Comparison of ENCODE assay signal across 26 cellular contexts in genomic region chr10:47335906-47336305, GRCh38. TPM values are rescaled to one million over a fixed set of nuclear protein-coding genes. Genes with fewer than 3 reads are reported as not detected.
DNase-seq lines count a peak whose midpoint lies in the region; ATAC-seq, FAIRE-seq and TF ChIP-seq lines count a peak whose summit lies in the region.
"Had no signal": no experiment of that assay in that cellular context is flagged by ENCODE, and none has a peak within 500 bp of the region (broad histone marks: within the 10 kb centered on the region; RNA-seq: fewer than 3 reads in every experiment).

No MANE protein-coding gene starts in this region.

- no peak for TF ChIP-seq POLR2A in HepG2 (IDR thresholded peaks at IDR 0.05; ENCODE audit: insufficient read depth in 1 of 2, low read depth in 2 of 2, low read length in 2 of 2)

- no peak for ATAC-seq in HepG2

- peaks cover 0 to 29% of the 10 kb centered on the region in 2 donors for H3K27me3 Mint-ChIP-seq in CD8-positive, alpha-beta memory T cell
- peaks cover 34% of the 10 kb centered on the region for H3K27me3 Mint-ChIP-seq in chondrocyte (ENCODE audit: low read depth)

- H3K9me3 ChIP-seq in CD8-positive, alpha-beta memory T cell (ENCODE audit: low read length) = no peaks in the 10 kb centered on the region
- H3K9me3 ChIP-seq in osteoblast (ENCODE audit: low read depth, low read length) (no peaks in the 10 kb centered on the region), HepG2 (ENCODE audit: low read length) (no peaks in the 10 kb centered on the region)
- H3K9me3 ChIP-seq: BLaER1, SK-N-SH had no signal

- H2AFZ ChIP-seq in osteoblast (ENCODE audit: low read length) (no peak overlapping the region), HepG2 (ENCODE audit: low read length) (no peak overlapping the region)

- TF ChIP-seq CTCF in chondrocyte (IDR thresholded peaks at IDR 0.05) = no peak
- no peak for TF ChIP-seq CTCF in osteoblast (IDR thresholded peaks at IDR 0.05; ENCODE audit: extremely low read depth, low read depth, low read length)
- no peak for TF ChIP-seq CTCF in HepG2 (CRISPR knock-in tag; IDR thresholded peaks at IDR 0.05)

- H3K79me2 ChIP-seq in osteoblast (ENCODE audit: insufficient read depth, low read length) = no peaks in the 10 kb centered on the region
- no peaks in the 10 kb centered on the region for H3K79me2 ChIP-seq in HepG2 (ENCODE audit: insufficient read depth, low read length)

- no peak for TF ChIP-seq RAD21 in HepG2 (CRISPR knock-in tag; IDR thresholded peaks at IDR 0.05)

- H3K9ac ChIP-seq in HepG2 (ENCODE audit: insufficient read depth, low read depth, low read length) = no peak overlapping the region
- H3K9ac ChIP-seq: BLaER1, SK-N-SH had no signal

- no peaks in the 10 kb centered on the region for H3K9me3 Mint-ChIP-seq in CD8-positive, alpha-beta memory T cell
- no peaks in the 10 kb centered on the region for H3K9me3 Mint-ChIP-seq in chondrocyte (ENCODE audit: low read depth)
- H3K9me3 Mint-ChIP-seq: CD4-positive, CD25-positive, alpha-beta regulatory T cell had no signal

- no peak for FAIRE-seq in HepG2 (lab: Jason Lieb, UNC)
- FAIRE-seq: D721Med, GM19239, RCC 7860 had no signal

- H3K4me1 ChIP-seq in CD8-positive, alpha-beta memory T cell (ENCODE audit: insufficient read depth, low read length) = no peaks in the 10 kb centered on the region
- H3K4me1 ChIP-seq in osteoblast (ENCODE audit: insufficient read depth, low read length) = no peaks in the 10 kb centered on the region
- no peaks in the 10 kb centered on the region for H3K4me1 ChIP-seq in HepG2 (ENCODE audit: insufficient read depth, low read length)

- H3K4me3 Mint-ChIP-seq in CD8-positive, alpha-beta memory T cell = no peak overlapping the region
- no peak overlapping the region for H3K4me3 Mint-ChIP-seq in chondrocyte (ENCODE audit: unreplicated experiment)
- H3K4me3 Mint-ChIP-seq: CD4-positive, CD25-positive, alpha-beta regulatory T cell had no signal

- 8% methylated on average over 2 of the region's 5 CpGs for WGBS in HepG2 (ENCODE audit: low lambda C conversion rate)

- intact Hi-C loops in HepG2 (cut with micrococcal nuclease; ENCODE audit: unreplicated experiment) = loop anchor here (2.0 kb wide), 1 partner anchor 19 kb away; no protein-coding TSS in a partner anchor

- DNase-seq in CD8-positive, alpha-beta memory T cell = no peak
- DNase-seq in chondrocyte (ENCODE audit: low spot score) (peak; percentile 42), osteoblast (ENCODE audit: insufficient read length, low spot score, missing footprints) (peak; percentile 41), NCI-H345 treated with DMSO at 0.1 percent for 48 hours (lab: John Stamatoyannopoulos, UW; ENCODE audit: unreplicated experiment) (no peak), UCSD-AML1 (lab: John Stamatoyannopoulos, UW; ENCODE audit: unreplicated experiment) (no peak), HepG2 (ENCODE audit: low spot score) (no peak)
- DNase-seq: Kasumi-1, MV-4-11, NCI-H1105, NCI-H146, NCI-H1930, NCI-H2107, NCI-H446, NCI-H524 treated with DMSO at 0.1 percent for 48 hours, NCI-H774, SK-N-SH had no signal

- H3K27ac Mint-ChIP-seq in CD8-positive, alpha-beta memory T cell = no peak overlapping the region
- H3K27ac Mint-ChIP-seq in chondrocyte (ENCODE audit: unreplicated experiment) = no peak overlapping the region
- H3K27ac Mint-ChIP-seq: CD4-positive, CD25-positive, alpha-beta regulatory T cell had no signal

- POLR2A ChIA-PET in CD8-positive, alpha-beta memory T cell (lab: Charles Lee) = no interaction called here
- POLR2A ChIA-PET in HepG2 (lab: Yijun Ruan, JAX) = no interaction called here

- H3K27me3 ChIP-seq in CD8-positive, alpha-beta memory T cell (ENCODE audit: insufficient read depth, low read length, poor library complexity, severe bottlenecking) = no peaks in the 10 kb centered on the region
- peaks cover 32% of the 10 kb centered on the region for H3K27me3 ChIP-seq in osteoblast (ENCODE audit: insufficient read depth, low read length)
- H3K27me3 ChIP-seq in HepG2 (ENCODE audit: control insufficient read depth in 1 of 2, insufficient read depth in 2 of 2, low read length in 2 of 2) = peaks cover 0 to 10% of the 10 kb centered on the region in 2 experiments; a peak in 1 of 5 replicates
- H3K27me3 ChIP-seq: BLaER1 had no signal

- no peaks in the 10 kb centered on the region for H3K4me1 Mint-ChIP-seq in CD8-positive, alpha-beta memory T cell
- no peaks in the 10 kb centered on the region for H3K4me1 Mint-ChIP-seq in chondrocyte (ENCODE audit: low read depth)
- H3K4me1 Mint-ChIP-seq: CD4-positive, CD25-positive, alpha-beta regulatory T cell had no signal

- no peak overlapping the region for H3K4me3 ChIP-seq in CD8-positive, alpha-beta memory T cell (ENCODE audit: low read length)
- H3K4me3 ChIP-seq in osteoblast (ENCODE audit: insufficient read depth, low read length) (no peak overlapping the region), HepG2 (replicated peaks in 1 of 3; ENCODE audit: insufficient read depth in 1 of 3, low read depth in 2 of 3, low read length in 3 of 3) (no peak overlapping the region)
- H3K4me3 ChIP-seq: BLaER1 had no signal

- TF ChIP-seq EP300 in HepG2 (IDR thresholded peaks at IDR 0.05; ENCODE audit: low read depth in 2 of 2, low read length in 2 of 2) (no peak), HepG2 (CRISPR knock-in tag; IDR thresholded peaks at IDR 0.05; ENCODE audit: borderline replicate concordance) (no peak)

- H3K36me3 ChIP-seq in CD8-positive, alpha-beta memory T cell (ENCODE audit: insufficient read depth, low read length) = no peaks in the 10 kb centered on the region
- H3K36me3 ChIP-seq in osteoblast (ENCODE audit: insufficient read depth, low read length) = no peaks in the 10 kb centered on the region
- no peaks in the 10 kb centered on the region for H3K36me3 ChIP-seq in HepG2 (replicated peaks in 1 of 2; ENCODE audit: control insufficient read depth in 1 of 2, insufficient read depth in 2 of 2, low read length in 2 of 2)
- H3K36me3 ChIP-seq: BLaER1 had no signal

- H3K27ac ChIP-seq in CD8-positive, alpha-beta memory T cell (ENCODE audit: low read depth, low read length) = peak overlapping the region; percentile 12
- no peak overlapping the region for H3K27ac ChIP-seq in osteoblast (ENCODE audit: low read depth, low read length)
- no peak overlapping the region for H3K27ac ChIP-seq in HepG2 (ENCODE audit: extremely low read length, insufficient read depth, low read length)
- H3K27ac ChIP-seq: BLaER1, HL-60 had no signal

- H3K36me3 Mint-ChIP-seq in CD8-positive, alpha-beta memory T cell = no peaks in the 10 kb centered on the region
- no peaks in the 10 kb centered on the region for H3K36me3 Mint-ChIP-seq in chondrocyte (ENCODE audit: low read depth)
- H3K36me3 Mint-ChIP-seq: CD4-positive, CD25-positive, alpha-beta regulatory T cell had no signal

- no peaks in the 10 kb centered on the region for H4K20me1 ChIP-seq in osteoblast (ENCODE audit: insufficient read depth, low read length)
- no peaks in the 10 kb centered on the region for H4K20me1 ChIP-seq in HepG2 (ENCODE audit: insufficient read depth, low read length)
- H4K20me1 ChIP-seq: BLaER1 had no signal

- CTCF ChIA-PET in CD8-positive, alpha-beta memory T cell (lab: Charles Lee) = no interaction called here
- CTCF ChIA-PET in HepG2 (lab: Yijun Ruan, JAX; ENCODE audit: low intra/inter-chr PET ratio, low total read pairs) = no interaction called here

- no TSS peak for BruUV-seq in HepG2 (replicated peaks; lab: Mats Ljungman, UMichigan)

- H3K4me2 ChIP-seq in osteoblast (ENCODE audit: insufficient read depth, low read length) (no peak overlapping the region), HepG2 (ENCODE audit: low read depth, low read length) (no peak overlapping the region)
- H3K4me2 ChIP-seq: BLaER1, SK-N-SH had no signal

- in situ Hi-C loops in HepG2 (cut with HindIII; ENCODE audit: extremely low pct_ligation_motif_present, low pct_unique_long_range_greater_than_20kb) = no loop called here

RNA-seq across cellular contexts. Expression of gene RBP3, which starts 12.3 kb away (rescaled TPM):
- not detected for total RNA-seq in CD8-positive, alpha-beta memory T cell
- not detected for polyA plus RNA-seq in CD8-positive, alpha-beta memory T cell
- total RNA-seq in chondrocyte (not detected in 3 replicates), osteoblast (not detected in 2 replicates), HepG2 (2016; rRNA removed; fragmentation: Illumina TruSeq; extraction: Trizol) (not detected in 2 replicates)
- not detected in 2 replicates for total RNA-seq in HepG2 (2016; cell fraction: cytosol; rRNA removed; fragmentation: Illumina TruSeq; extraction: Trizol; ENCODE audit: low read depth)
- total RNA-seq in HepG2 (2016; cell fraction: insoluble cytoplasmic fraction; rRNA removed; fragmentation: Illumina TruSeq; extraction: Trizol) = not detected in 2 replicates
- total RNA-seq in HepG2 (2016; cell fraction: membrane; rRNA removed; fragmentation: Illumina TruSeq; extraction: Trizol) = not detected in 2 replicates
- total RNA-seq in HepG2 (2016; cell fraction: nucleus; rRNA removed; fragmentation: Illumina TruSeq; extraction: Trizol) = not detected in 2 replicates
- not detected in 2 replicates for polyA plus RNA-seq in HepG2 (2011; rRNA removed)
- not detected in 2 replicates for polyA plus RNA-seq in HepG2 (2011; cell fraction: cytosol; rRNA removed)
- polyA plus RNA-seq in HepG2 (2011; cell fraction: nucleus; rRNA removed) = not detected in 2 replicates
- not detected in 2 replicates for polyA plus RNA-seq in HepG2 (2012)
- not detected in 2 replicates for polyA plus RNA-seq in HepG2 (2016; cell fraction: cytosol; fragmentation: Illumina TruSeq; extraction: Trizol; ENCODE audit: low read depth)
- polyA plus RNA-seq in HepG2 (2016; cell fraction: insoluble cytoplasmic fraction; fragmentation: Illumina TruSeq; extraction: Trizol; ENCODE audit: low read depth) = not detected in 2 replicates
- polyA plus RNA-seq in HepG2 (2016; cell fraction: membrane; fragmentation: Illumina TruSeq; extraction: Trizol; ENCODE audit: low read depth) = not detected in 2 replicates
- not detected in 2 replicates for polyA plus RNA-seq in HepG2 (2016; cell fraction: nucleus; fragmentation: Illumina TruSeq; extraction: Trizol; ENCODE audit: insufficient read depth, low read depth)
- polyA minus RNA-seq in HepG2 (2011; rRNA and poly(A)+ RNA removed; ENCODE audit: low replicate concordance) = 0.07 TPM in 1 of 2 replicates, not detected in the other
- polyA minus RNA-seq in HepG2 (2011; cell fraction: cytosol; rRNA and poly(A)+ RNA removed) = not detected in 2 replicates
- not detected in 2 replicates for polyA minus RNA-seq in HepG2 (2011; cell fraction: nucleus; rRNA and poly(A)+ RNA removed)
- total RNA-seq: A172; CD4-positive, CD25-positive, alpha-beta regulatory T cell; H4; M059J had no signal
- polyA plus RNA-seq: AG04450; CD4-positive, CD25-positive, alpha-beta regulatory T cell; SK-N-SH had no signal

RNA-seq across cellular contexts. Expression of gene GDF2, which starts 13.7 kb away (rescaled TPM):
- not detected for total RNA-seq in CD8-positive, alpha-beta memory T cell
- polyA plus RNA-seq in CD8-positive, alpha-beta memory T cell = not detected
- total RNA-seq in chondrocyte (not detected in 3 replicates), osteoblast (not detected in 2 replicates), HepG2 (2016; rRNA removed; fragmentation: Illumina TruSeq; extraction: Trizol) (not detected in 2 replicates)
- total RNA-seq in HepG2 (2016; cell fraction: cytosol; rRNA removed; fragmentation: Illumina TruSeq; extraction: Trizol; ENCODE audit: low read depth) = not detected in 2 replicates
- not detected in 2 replicates for total RNA-seq in HepG2 (2016; cell fraction: insoluble cytoplasmic fraction; rRNA removed; fragmentation: Illumina TruSeq; extraction: Trizol)
- not detected in 2 replicates for total RNA-seq in HepG2 (2016; cell fraction: membrane; rRNA removed; fragmentation: Illumina TruSeq; extraction: Trizol)
- total RNA-seq in HepG2 (2016; cell fraction: nucleus; rRNA removed; fragmentation: Illumina TruSeq; extraction: Trizol) = not detected in 2 replicates
- not detected in 2 replicates for polyA plus RNA-seq in HepG2 (2011; rRNA removed)
- polyA plus RNA-seq in HepG2 (2011; cell fraction: cytosol; rRNA removed) = not detected in 2 replicates
- not detected in 2 replicates for polyA plus RNA-seq in HepG2 (2011; cell fraction: nucleus; rRNA removed)
- polyA plus RNA-seq in HepG2 (2012) = not detected in 2 replicates
- polyA plus RNA-seq in HepG2 (2016; cell fraction: cytosol; fragmentation: Illumina TruSeq; extraction: Trizol; ENCODE audit: low read depth) = not detected in 2 replicates
- not detected in 2 replicates for polyA plus RNA-seq in HepG2 (2016; cell fraction: insoluble cytoplasmic fraction; fragmentation: Illumina TruSeq; extraction: Trizol; ENCODE audit: low read depth)
- not detected in 2 replicates for polyA plus RNA-seq in HepG2 (2016; cell fraction: membrane; fragmentation: Illumina TruSeq; extraction: Trizol; ENCODE audit: low read depth)
- polyA plus RNA-seq in HepG2 (2016; cell fraction: nucleus; fragmentation: Illumina TruSeq; extraction: Trizol; ENCODE audit: insufficient read depth, low read depth) = not detected in 2 replicates
- not detected in 2 replicates for polyA minus RNA-seq in HepG2 (2011; rRNA and poly(A)+ RNA removed; ENCODE audit: low replicate concordance)
- not detected in 2 replicates for polyA minus RNA-seq in HepG2 (2011; cell fraction: cytosol; rRNA and poly(A)+ RNA removed)
- not detected in 2 replicates for polyA minus RNA-seq in HepG2 (2011; cell fraction: nucleus; rRNA and poly(A)+ RNA removed)
- total RNA-seq: A172; CD4-positive, CD25-positive, alpha-beta regulatory T cell; H4; M059J had no signal
- polyA plus RNA-seq: AG04450; CD4-positive, CD25-positive, alpha-beta regulatory T cell; SK-N-SH had no signal

RNA-seq across cellular contexts. Expression of gene GDF10, which starts 35.9 kb away (rescaled TPM):
- under 1 TPM; 0.18 to 0.24 TPM for total RNA-seq in CD8-positive, alpha-beta memory T cell
- 0.21 TPM for polyA plus RNA-seq in CD8-positive, alpha-beta memory T cell
- total RNA-seq in chondrocyte (0.31 to 3.2 TPM (median 0.67 TPM) in 3 replicates), osteoblast (under 0.01 TPM in 2 replicates), HepG2 (2016; rRNA removed; fragmentation: Illumina TruSeq; extraction: Trizol) (not detected in 2 replicates)
- not detected in 2 replicates for total RNA-seq in HepG2 (2016; cell fraction: cytosol; rRNA removed; fragmentation: Illumina TruSeq; extraction: Trizol; ENCODE audit: low read depth)
- 0.13 TPM in 1 of 2 replicates, not detected in the other for total RNA-seq in HepG2 (2016; cell fraction: insoluble cytoplasmic fraction; rRNA removed; fragmentation: Illumina TruSeq; extraction: Trizol)
- 0.07 TPM in 1 of 2 replicates, not detected in the other for total RNA-seq in HepG2 (2016; cell fraction: membrane; rRNA removed; fragmentation: Illumina TruSeq; extraction: Trizol)
- total RNA-seq in HepG2 (2016; cell fraction: nucleus; rRNA removed; fragmentation: Illumina TruSeq; extraction: Trizol) = 0.19 TPM in 1 of 2 replicates, not detected in the other
- 0.03 TPM in 1 of 2 replicates, not detected in the other for polyA plus RNA-seq in HepG2 (2011; rRNA removed)
- not detected in 2 replicates for polyA plus RNA-seq in HepG2 (2011; cell fraction: cytosol; rRNA removed)
- polyA plus RNA-seq in HepG2 (2011; cell fraction: nucleus; rRNA removed) = not detected in 2 replicates
- not detected in 2 replicates for polyA plus RNA-seq in HepG2 (2012)
- polyA plus RNA-seq in HepG2 (2016; cell fraction: cytosol; fragmentation: Illumina TruSeq; extraction: Trizol; ENCODE audit: low read depth) = not detected in 2 replicates
- polyA plus RNA-seq in HepG2 (2016; cell fraction: insoluble cytoplasmic fraction; fragmentation: Illumina TruSeq; extraction: Trizol; ENCODE audit: low read depth) = not detected in 2 replicates
- not detected in 2 replicates for polyA plus RNA-seq in HepG2 (2016; cell fraction: membrane; fragmentation: Illumina TruSeq; extraction: Trizol; ENCODE audit: low read depth)
- polyA plus RNA-seq in HepG2 (2016; cell fraction: nucleus; fragmentation: Illumina TruSeq; extraction: Trizol; ENCODE audit: insufficient read depth, low read depth) = 0.18 and 0.19 TPM in 2 replicates
- polyA minus RNA-seq in HepG2 (2011; rRNA and poly(A)+ RNA removed; ENCODE audit: low replicate concordance) = not detected in 2 replicates
- not detected in 2 replicates for polyA minus RNA-seq in HepG2 (2011; cell fraction: cytosol; rRNA and poly(A)+ RNA removed)
- not detected in 2 replicates for polyA minus RNA-seq in HepG2 (2011; cell fraction: nucleus; rRNA and poly(A)+ RNA removed)
- total RNA-seq: A172; CD4-positive, CD25-positive, alpha-beta regulatory T cell; H4; M059J had no signal
- polyA plus RNA-seq: CD4-positive, CD25-positive, alpha-beta regulatory T cell had no signal

RNA-seq across cellular contexts. Expression of gene ZNF488, which starts 48.2 kb away (rescaled TPM):
- under 1 TPM; 0.42 to 0.44 TPM for total RNA-seq in CD8-positive, alpha-beta memory T cell
- polyA plus RNA-seq in CD8-positive, alpha-beta memory T cell = not detected
- total RNA-seq in chondrocyte (0.10 to 1.1 TPM (median 0.17 TPM) in 3 replicates), osteoblast (under 0.01 and 0.29 TPM in 2 replicates), HepG2 (2016; rRNA removed; fragmentation: Illumina TruSeq; extraction: Trizol) (0.13 and 0.17 TPM in 2 replicates)
- not detected in 2 replicates for total RNA-seq in HepG2 (2016; cell fraction: cytosol; rRNA removed; fragmentation: Illumina TruSeq; extraction: Trizol; ENCODE audit: low read depth)
- total RNA-seq in HepG2 (2016; cell fraction: insoluble cytoplasmic fraction; rRNA removed; fragmentation: Illumina TruSeq; extraction: Trizol) = 0.11 and 0.18 TPM in 2 replicates
- total RNA-seq in HepG2 (2016; cell fraction: membrane; rRNA removed; fragmentation: Illumina TruSeq; extraction: Trizol) = 0.09 and 0.10 TPM in 2 replicates
- 0.09 TPM in 2 replicates for total RNA-seq in HepG2 (2016; cell fraction: nucleus; rRNA removed; fragmentation: Illumina TruSeq; extraction: Trizol)
- polyA plus RNA-seq in HepG2 (2011; rRNA removed) = 0.10 and 0.15 TPM in 2 replicates
- polyA plus RNA-seq in HepG2 (2011; cell fraction: cytosol; rRNA removed) = 0.09 TPM in 2 replicates
- 0.17 and 0.18 TPM in 2 replicates for polyA plus RNA-seq in HepG2 (2011; cell fraction: nucleus; rRNA removed)
- 0.13 and 0.17 TPM in 2 replicates for polyA plus RNA-seq in HepG2 (2012)
- not detected in 2 replicates for polyA plus RNA-seq in HepG2 (2016; cell fraction: cytosol; fragmentation: Illumina TruSeq; extraction: Trizol; ENCODE audit: low read depth)
- polyA plus RNA-seq in HepG2 (2016; cell fraction: insoluble cytoplasmic fraction; fragmentation: Illumina TruSeq; extraction: Trizol; ENCODE audit: low read depth) = 0.22 and 0.45 TPM in 2 replicates
- polyA plus RNA-seq in HepG2 (2016; cell fraction: membrane; fragmentation: Illumina TruSeq; extraction: Trizol; ENCODE audit: low read depth) = 0.07 and 0.12 TPM in 2 replicates
- 0.21 TPM in 1 of 2 replicates, not detected in the other for polyA plus RNA-seq in HepG2 (2016; cell fraction: nucleus; fragmentation: Illumina TruSeq; extraction: Trizol; ENCODE audit: insufficient read depth, low read depth)
- polyA minus RNA-seq in HepG2 (2011; rRNA and poly(A)+ RNA removed; ENCODE audit: low replicate concordance) = 0.34 and 2.9 TPM in 2 replicates
- not detected in 2 replicates for polyA minus RNA-seq in HepG2 (2011; cell fraction: cytosol; rRNA and poly(A)+ RNA removed)
- polyA minus RNA-seq in HepG2 (2011; cell fraction: nucleus; rRNA and poly(A)+ RNA removed) = 0.12 TPM in 1 of 2 replicates, not detected in the other
- total RNA-seq: CD4-positive, CD25-positive, alpha-beta regulatory T cell had no signal
- polyA plus RNA-seq: CD4-positive, CD25-positive, alpha-beta regulatory T cell had no signal

Comparison
In these comparisons a context has a peak if more than half of its experiments do, and no peak if none do; other contexts are left out.
1. DNase-seq: peak in chondrocyte (single experiment) and osteoblast (single experiment); none in CD8-positive, alpha-beta memory T cell (0 of 5), NCI-H345 treated with DMSO at 0.1 percent for 48 hours (single experiment), UCSD-AML1 (single experiment) and HepG2 (single experiment).